Comparison of ENCODE assay signal across 8 cellular contexts in the genomic region with DNA sequence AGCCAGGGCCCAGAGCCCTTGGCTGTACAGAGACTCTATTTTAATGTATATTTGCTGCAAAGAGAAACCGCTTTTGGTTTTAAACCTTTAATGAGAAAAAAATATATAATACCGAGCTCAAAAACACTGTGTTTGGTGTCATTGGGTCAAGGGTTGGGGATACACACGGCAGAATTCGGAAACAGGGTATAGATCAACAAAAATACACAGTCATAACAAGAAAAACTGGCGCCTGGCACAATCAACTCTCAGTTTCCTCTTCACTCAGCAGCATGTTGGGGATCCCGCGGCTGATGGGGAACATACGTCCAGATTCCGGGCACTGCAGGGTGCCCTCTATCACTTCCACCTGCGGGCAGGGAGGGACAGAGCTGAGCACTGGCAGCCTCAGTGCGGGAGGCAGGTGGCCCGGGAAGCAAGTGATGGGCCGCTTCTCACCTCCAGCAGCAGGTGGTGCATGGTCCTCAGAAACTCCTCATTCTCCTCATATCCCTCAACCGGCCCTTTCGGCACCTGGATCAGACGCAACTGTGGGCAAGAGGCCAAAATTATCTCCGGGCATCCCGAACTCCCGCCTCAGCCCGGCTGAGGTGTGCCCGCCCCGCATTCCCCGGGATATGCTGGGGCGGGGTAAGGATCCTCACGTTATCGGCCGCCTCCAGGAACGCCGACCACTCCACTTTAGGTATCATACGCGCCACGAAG.
DNase-seq lines count a peak whose midpoint lies in the region; ATAC-seq and TF ChIP-seq lines count a peak whose summit lies in the region.
"Not testable (repeated sequence)": the region's sequence is repeated elsewhere in the genome, so short reads cannot be mapped to it uniquely, and the experiment has no call there.

No MANE protein-coding gene starts in this region.

- H3K27ac Mint-ChIP-seq in stimulated activated naive CD8-positive, alpha-beta T cell treated with anti-CD3 and anti-CD28 coated beads, Interleukin-15, amount 100 ng/mL, for 72 hours: peak overlapping the region; percentile 100

- peak; percentile 42 for DNase-seq in D341Med (ENCODE audit: low spot score)
- DNase-seq in NB4 (ENCODE audit: low read depth): peak; percentile 64
- DNase-seq in SK-N-MC (ENCODE audit: low read depth, low spot score); adipocyte (ENCODE audit: low read depth); fibroblast of mammary gland (ENCODE audit: low read depth): not testable (repeated sequence)
- DNase-seq in stimulated activated naive CD8-positive, alpha-beta T cell treated with anti-CD3 and anti-CD28 coated beads, Interleukin-15, amount 100 ng/mL, for 72 hours: peak in 1 of 2 donors; percentile 52

- H3K9ac ChIP-seq in SK-N-MC (ENCODE audit: insufficient read length) (peak overlapping the region; percentile 97), adipocyte (ENCODE audit: low read length) (peak overlapping the region; percentile 93), mucosa of rectum (ENCODE audit: low read depth in 1 of 2, low read length in 2 of 2) (peak overlapping the region; percentile 88 to 99)

- H3K9me3 ChIP-seq in SK-N-MC (ENCODE audit: low read depth, low read length); adipocyte (ENCODE audit: control insufficient read depth, low read length); mucosa of rectum (ENCODE audit: control insufficient read depth in 2 of 2, low read length in 2 of 2): not testable (repeated sequence)

- peak overlapping the region; percentile 100 for H3K27ac ChIP-seq in SK-N-MC
- peak overlapping the region; percentile 98 to 100 for H3K27ac ChIP-seq in mucosa of rectum (ENCODE audit: low read depth in 2 of 2, low read length in 2 of 2)

- TF ChIP-seq POLR2A in NB4 (IDR thresholded peaks at IDR 0.05; ENCODE audit: extremely low read depth, insufficient read length): not testable (repeated sequence)

- not testable (repeated sequence) for H3K9me3 Mint-ChIP-seq in stimulated activated naive CD8-positive, alpha-beta T cell treated with anti-CD3 and anti-CD28 coated beads, Interleukin-15, amount 100 ng/mL, for 72 hours

- H3K27me3 Mint-ChIP-seq in stimulated activated naive CD8-positive, alpha-beta T cell treated with anti-CD3 and anti-CD28 coated beads, Interleukin-15, amount 100 ng/mL, for 72 hours: not testable (repeated sequence)

- H3K4me1 ChIP-seq in adipocyte (ENCODE audit: control insufficient read depth, insufficient read depth, low read length) (peaks cover 41% of the 10 kb centered on the region), mucosa of rectum (ENCODE audit: control insufficient read depth in 2 of 2, insufficient read depth in 2 of 2, low read length in 2 of 2) (peaks cover 31 to 43% of the 10 kb centered on the region in 2 donors)

- H3K4me3 Mint-ChIP-seq in stimulated activated naive CD8-positive, alpha-beta T cell treated with anti-CD3 and anti-CD28 coated beads, Interleukin-15, amount 100 ng/mL, for 72 hours: peak overlapping the region; percentile 92 to 98

- not testable (repeated sequence) for H3K36me3 ChIP-seq in SK-N-MC (ENCODE audit: insufficient read depth, low read length)
- H3K36me3 ChIP-seq in adipocyte (ENCODE audit: control insufficient read depth, insufficient read depth, low read length, severe bottlenecking) (peaks cover 29% of the 10 kb centered on the region), mucosa of rectum (ENCODE audit: control insufficient read depth in 2 of 2, insufficient read depth in 2 of 2, low read length in 2 of 2) (peaks cover 34 to 35% of the 10 kb centered on the region in 2 donors)

- not testable (repeated sequence) for H3K27me3 ChIP-seq in adipocyte (replicated peaks; ENCODE audit: control insufficient read depth, insufficient read depth, low read length); mucosa of rectum (ENCODE audit: control insufficient read depth in 2 of 2, insufficient read depth in 2 of 2, low read length in 2 of 2)

- H3K4me3 ChIP-seq in NB4 (ENCODE audit: low read depth, low read length) (peak overlapping the region; percentile 79), SK-N-MC (peak overlapping the region; percentile 96), adipocyte (ENCODE audit: low read length) (peak overlapping the region; percentile 91), fibroblast of mammary gland (ENCODE audit: control insufficient read depth, low read depth, low read length) (peak overlapping the region; percentile 92), mucosa of rectum (ENCODE audit: low read length in 2 of 2) (peak overlapping the region; percentile 78 to 96)

- TF ChIP-seq CTCF in NB4 (IDR thresholded peaks at IDR 0.05; ENCODE audit: low read depth, low read length); fibroblast of mammary gland (conservative IDR thresholded peaks at IDR 0.05; ENCODE audit: control insufficient read depth, insufficient read depth, low read depth, low read length): not testable (repeated sequence)

- peaks cover 79% of the 10 kb centered on the region for H3K4me1 Mint-ChIP-seq in stimulated activated naive CD8-positive, alpha-beta T cell treated with anti-CD3 and anti-CD28 coated beads, Interleukin-15, amount 100 ng/mL, for 72 hours

- peak; percentile 2 for ATAC-seq in GM21825 (IDR thresholded peaks at IDR 0.05; ENCODE audit: unreplicated experiment)
- peak; percentile 1 for ATAC-seq in stimulated activated naive CD8-positive, alpha-beta T cell treated with anti-CD3 and anti-CD28 coated beads, Interleukin-15, amount 100 ng/mL, for 72 hours
